In genomic region chr22:19717691-19718254, GRCh38 we compare ENCODE assay signal across 1 cellular context.
TF ChIP-seq lines count a peak whose summit lies in the region.

No MANE protein-coding gene starts in this region.

TF ChIP-seq in K562, 482 proteins besides CTCF, POLR2A, EP300 and RAD21 (continued from another document and continues in another):
- TF ChIP-seq CLOCK (CRISPR knock-in tag; IDR thresholded peaks at IDR 0.05; ENCODE audit: borderline replicate concordance) (no peak), MAX (CRISPR knock-in tag; IDR thresholded peaks at IDR 0.05) (no peak), NRF1 (conservative IDR thresholded peaks at IDR 0.05 in 1 of 2, IDR thresholded peaks at IDR 0.05 in 1 of 2) (peak; percentile 78 to 82; a peak in 3 of 4 replicates), ZBTB5 (IDR thresholded peaks at IDR 0.05) (no peak; the same call in 1 of the 2 replicates), CBX5 (IDR thresholded peaks at IDR 0.05; ENCODE audit: borderline replicate concordance, low read depth) (no peak), THAP7 (CRISPR knock-in tag; IDR thresholded peaks at IDR 0.05) (no peak), CREBBP (IDR thresholded peaks at IDR 0.05; ENCODE audit: low read depth, low read length) (no peak), NR4A1 (CRISPR knock-in tag; IDR thresholded peaks at IDR 0.05) (no peak), NR4A1 (tag; IDR thresholded peaks at IDR 0.05) (peak; percentile 87; the same call in 1 of the 2 replicates), ZNF639 (CRISPR knock-in tag; conservative IDR thresholded peaks at IDR 0.05 in 1 of 2, IDR thresholded peaks at IDR 0.05 in 1 of 2) (no peak), ZNF263 (CRISPR knock-in tag; IDR thresholded peaks at IDR 0.05; ENCODE audit: borderline replicate concordance) (no peak), E2F6 (IDR thresholded peaks at IDR 0.05; ENCODE audit: borderline replicate concordance in 1 of 2, extremely low read depth in 1 of 2, insufficient read depth in 1 of 2, insufficient read length in 1 of 2, low read depth in 1 of 2, low read length in 1 of 2, poor library complexity in 1 of 2, severe bottlenecking in 1 of 2) (peak; percentile 96 to 97), JUNB (CRISPR knock-in tag; conservative IDR thresholded peaks at IDR 0.05) (no peak), HNRNPUL1 (IDR thresholded peaks at IDR 0.05; ENCODE audit: low read length) (no peak), ZNF717 (CRISPR knock-in tag; IDR thresholded peaks at IDR 0.05) (no peak), SRF (CRISPR knock-in tag; IDR thresholded peaks at IDR 0.05) (no peak), ZNF253 (CRISPR knock-in tag; conservative IDR thresholded peaks at IDR 0.05) (no peak), POLR2G (IDR thresholded peaks at IDR 0.05; ENCODE audit: low read depth, low read length) (no peak), TCF3 (CRISPR knock-in tag; IDR thresholded peaks at IDR 0.05) (no peak), NKRF (IDR thresholded peaks at IDR 0.05; ENCODE audit: borderline replicate concordance) (peak; percentile 90), ZNF740 (CRISPR knock-in tag; IDR thresholded peaks at IDR 0.05) (no peak), ZNF740 (tag; IDR thresholded peaks at IDR 0.05) (peak in 1 of 2 experiments; percentile 54; a peak in 1 of 4 replicates), L3MBTL2 (IDR thresholded peaks at IDR 0.05) (no peak), ZEB2 (IDR thresholded peaks at IDR 0.05) (no peak), STAT5A (IDR thresholded peaks at IDR 0.05; ENCODE audit: borderline replicate concordance, low read length) (no peak), ZNF347 (CRISPR knock-in tag; IDR thresholded peaks at IDR 0.05; ENCODE audit: low read depth) (no peak), CCNT2 (IDR thresholded peaks at IDR 0.05; ENCODE audit: borderline replicate concordance, extremely low read depth, insufficient read length, low read depth, low read length) (no peak), NEUROD1 (IDR thresholded peaks at IDR 0.05; ENCODE audit: borderline replicate concordance, low read depth, low read length, partially characterized antibody) (no peak), ZNF408 (CRISPR knock-in tag; IDR thresholded peaks at IDR 0.05; ENCODE audit: low read depth) (no peak), CAMTA2 (CRISPR knock-in tag; conservative IDR thresholded peaks at IDR 0.05) (no peak), PHF21A (IDR thresholded peaks at IDR 0.05; ENCODE audit: borderline replicate concordance, low read depth) (peak; percentile 75; the same call in 1 of the 2 replicates), SREBF2 (CRISPR knock-in tag; IDR thresholded peaks at IDR 0.05) (no peak), ZNF518B (CRISPR knock-in tag; IDR thresholded peaks at IDR 0.05) (no peak), KAT8 (IDR thresholded peaks at IDR 0.05; ENCODE audit: low read depth) (no peak), RBM39 (optimal IDR thresholded peaks at IDR 0.05; ENCODE audit: low read depth, low read length) (no peak), ZNF785 (CRISPR knock-in tag; IDR thresholded peaks at IDR 0.05) (no peak), ZNF175 (CRISPR knock-in tag; IDR thresholded peaks at IDR 0.05; ENCODE audit: low read depth) (no peak), ZNF174 (CRISPR knock-in tag; IDR thresholded peaks at IDR 0.05) (no peak), SMARCE1 (IDR thresholded peaks at IDR 0.05) (no peak), SP1 (CRISPR knock-in tag; IDR thresholded peaks at IDR 0.05) (no peak), ZMIZ1 (IDR thresholded peaks at IDR 0.05; ENCODE audit: low read depth in 2 of 2, low read length in 2 of 2) (peak; percentile 49 to 81; a peak in 2 of 4 replicates)
